ENCODE assay signal across 8 cellular contexts in the genomic region with DNA sequence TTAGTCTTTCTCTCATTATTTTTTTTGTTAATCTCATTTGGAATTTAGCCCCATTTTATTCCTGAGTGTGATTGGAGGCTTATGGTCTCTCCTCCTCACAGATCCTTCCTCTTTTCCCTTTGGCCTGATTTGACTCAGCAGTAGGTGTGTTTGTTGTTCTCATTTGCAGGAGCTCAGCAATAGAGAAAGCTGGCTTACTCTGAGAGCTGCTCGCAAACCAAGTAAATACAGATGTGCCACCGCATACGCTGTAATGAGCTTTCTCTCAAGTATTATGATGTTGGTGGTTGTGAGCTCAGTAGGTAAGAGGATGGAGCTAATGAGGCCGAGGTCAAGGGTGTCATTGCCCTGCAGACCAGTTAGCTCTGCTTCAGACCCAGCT.
DNase-seq lines count a peak whose midpoint lies in the region; ATAC-seq and TF ChIP-seq lines count a peak whose summit lies in the region.

No MANE protein-coding gene starts in this region.

- no peaks in the 10 kb centered on the region for H3K27me3 ChIP-seq in ascending aorta
- H3K27me3 ChIP-seq in suprapubic skin, result no peaks in the 10 kb centered on the region

- peak; percentile 56 for ATAC-seq in HG03575 (IDR thresholded peaks at IDR 0.05; ENCODE audit: extremely low read depth, insufficient number of reproducible peaks, low FRiP score, unreplicated experiment)
- ATAC-seq in HG02938 (IDR thresholded peaks at IDR 0.05; ENCODE audit: unreplicated experiment), result no peak

- H3K27ac Mint-ChIP-seq in activated CD4-positive, alpha-beta T cell treated with anti-CD3 and anti-CD28 coated beads, Interleukin-2, amount 10 ng/mL, durations not matched to agents 24 days and 14 days, result peak overlapping the region; percentile 87
- H3K27ac Mint-ChIP-seq in activated T-helper 2 cell treated with anti-CD3 and anti-CD28 coated beads, Interferon-gamma antibody, Interleukin-2, Interleukin-4, amounts not matched to agents 10 μg/mL and 5 μg/mL and 100 μg/mL, durations not matched to agents 14 hours and 24 hours and 36 hours, result no peak overlapping the region

- no peak for TF ChIP-seq EP300 in suprapubic skin (IDR thresholded peaks at IDR 0.05)

- H3K4me1 Mint-ChIP-seq in activated CD4-positive, alpha-beta T cell treated with anti-CD3 and anti-CD28 coated beads, Interleukin-2, amount 10 ng/mL, durations not matched to agents 24 days and 14 days, result peaks cover 61% of the 10 kb centered on the region
- peaks cover 26% of the 10 kb centered on the region for H3K4me1 Mint-ChIP-seq in activated T-helper 2 cell treated with anti-CD3 and anti-CD28 coated beads, Interferon-gamma antibody, Interleukin-2, Interleukin-4, amounts not matched to agents 10 μg/mL and 5 μg/mL and 100 μg/mL, durations not matched to agents 14 hours and 24 hours and 36 hours (ENCODE audit: low read depth)

- H3K27ac ChIP-seq in ascending aorta (peak overlapping the region; percentile 2 to 7), suprapubic skin (peak overlapping the region; percentile 29)

- no peaks in the 10 kb centered on the region for H3K9me3 ChIP-seq in ascending aorta
- no peaks in the 10 kb centered on the region for H3K9me3 ChIP-seq in suprapubic skin

- intact Hi-C loops in activated CD4-positive, alpha-beta T cell treated with anti-CD3 and anti-CD28 coated beads, Interleukin-2, amount 10 ng/mL, durations not matched to agents 24 days and 14 days (cut with micrococcal nuclease), result no loop called here
- intact Hi-C loops in ascending aorta (cut with DNase I), result no loop called here
- intact Hi-C loops in activated T-helper 2 cell treated with anti-CD3 and anti-CD28 coated beads, Interferon-gamma antibody, Interleukin-2, Interleukin-4, amounts not matched to agents 10 μg/mL and 5 μg/mL and 100 μg/mL, durations not matched to agents 14 hours and 24 hours and 36 hours (cut with micrococcal nuclease), result no loop called here

- peaks cover 86% of the 10 kb centered on the region for H3K36me3 Mint-ChIP-seq in activated CD4-positive, alpha-beta T cell treated with anti-CD3 and anti-CD28 coated beads, Interleukin-2, amount 10 ng/mL, durations not matched to agents 24 days and 14 days (ENCODE audit: low read depth)
- peaks cover 80% of the 10 kb centered on the region for H3K36me3 Mint-ChIP-seq in activated T-helper 2 cell treated with anti-CD3 and anti-CD28 coated beads, Interferon-gamma antibody, Interleukin-2, Interleukin-4, amounts not matched to agents 10 μg/mL and 5 μg/mL and 100 μg/mL, durations not matched to agents 14 hours and 24 hours and 36 hours (ENCODE audit: low read depth)

- H3K4me1 ChIP-seq in ascending aorta, result no peaks in the 10 kb centered on the region
- H3K4me1 ChIP-seq in suprapubic skin, result peaks cover 19% of the 10 kb centered on the region

- H3K4me3 Mint-ChIP-seq in activated CD4-positive, alpha-beta T cell treated with anti-CD3 and anti-CD28 coated beads, Interleukin-2, amount 10 ng/mL, durations not matched to agents 24 days and 14 days, result peak overlapping the region; percentile 68
- no peak overlapping the region for H3K4me3 Mint-ChIP-seq in activated T-helper 2 cell treated with anti-CD3 and anti-CD28 coated beads, Interferon-gamma antibody, Interleukin-2, Interleukin-4, amounts not matched to agents 10 μg/mL and 5 μg/mL and 100 μg/mL, durations not matched to agents 14 hours and 24 hours and 36 hours (ENCODE audit: low read depth)

- H3K27me3 Mint-ChIP-seq in activated CD4-positive, alpha-beta T cell treated with anti-CD3 and anti-CD28 coated beads, Interleukin-2, amount 10 ng/mL, durations not matched to agents 24 days and 14 days, result no peaks in the 10 kb centered on the region
- H3K27me3 Mint-ChIP-seq in activated T-helper 2 cell treated with anti-CD3 and anti-CD28 coated beads, Interferon-gamma antibody, Interleukin-2, Interleukin-4, amounts not matched to agents 10 μg/mL and 5 μg/mL and 100 μg/mL, durations not matched to agents 14 hours and 24 hours and 36 hours (ENCODE audit: low read depth), result no peaks in the 10 kb centered on the region

- DNase-seq in activated CD4-positive, alpha-beta T cell treated with anti-CD3 and anti-CD28 coated beads, Interleukin-2, amount 10 ng/mL, durations not matched to agents 24 days and 14 days, result no peak
- no peak for DNase-seq in activated CD4-positive, alpha-beta T cell treated with anti-CD3 and anti-CD28 coated beads, Interleukin-2, amount 50 U/mL, for 4 hours
- no peak for DNase-seq in ascending aorta (ENCODE audit: low spot score in 2 of 2)
- no peak for DNase-seq in suprapubic skin (ENCODE audit: low spot score in 2 of 2)
- DNase-seq in DMS114 treated with DMSO at 0.1 percent for 48 hours (lab: John Stamatoyannopoulos, UW; ENCODE audit: unreplicated experiment), result no peak
- no peak for DNase-seq in activated T-helper 2 cell treated with anti-CD3 and anti-CD28 coated beads, Interferon-gamma antibody, Interleukin-2, Interleukin-4, amounts not matched to agents 10 μg/mL and 5 μg/mL and 100 μg/mL, durations not matched to agents 14 hours and 24 hours and 36 hours (ENCODE audit: low spot score)

- no peaks in the 10 kb centered on the region for H3K9me3 Mint-ChIP-seq in activated CD4-positive, alpha-beta T cell treated with anti-CD3 and anti-CD28 coated beads, Interleukin-2, amount 10 ng/mL, durations not matched to agents 24 days and 14 days
- H3K9me3 Mint-ChIP-seq in activated T-helper 2 cell treated with anti-CD3 and anti-CD28 coated beads, Interferon-gamma antibody, Interleukin-2, Interleukin-4, amounts not matched to agents 10 μg/mL and 5 μg/mL and 100 μg/mL, durations not matched to agents 14 hours and 24 hours and 36 hours, result no peaks in the 10 kb centered on the region

- H3K4me3 ChIP-seq in ascending aorta (no peak overlapping the region), suprapubic skin (no peak overlapping the region)

- TF ChIP-seq CTCF in ascending aorta (IDR thresholded peaks at IDR 0.05) (no peak), suprapubic skin (IDR thresholded peaks at IDR 0.05) (no peak)

- H3K36me3 ChIP-seq in ascending aorta (peaks cover 28 to 46% of the 10 kb centered on the region in 2 donors), suprapubic skin (peaks cover 29% of the 10 kb centered on the region)

- 84% methylated on average over 4 of the region's 4 CpGs for WGBS in suprapubic skin

- no peak for TF ChIP-seq POLR2A in suprapubic skin (IDR thresholded peaks at IDR 0.05)
